ENCODE assay signal across 8 cellular contexts in genomic region chr2:224650815-224651439, GRCh38.
DNase-seq lines count a peak whose midpoint lies in the region; ATAC-seq and TF ChIP-seq lines count a peak whose summit lies in the region.

No MANE protein-coding gene starts in this region.

- peak; percentile 65 for DNase-seq in ACHN
- peak; percentile 64 for DNase-seq in GM10266 (ENCODE audit: extremely low spot score)
- peak; percentile 61 for DNase-seq in NCI-H460 (ENCODE audit: extremely low read depth, low read depth)
- peak; percentile 38 to 50 (median 46) for DNase-seq in immature natural killer cell
- no peak for DNase-seq in stomach
- no peak for DNase-seq in NK-92 (lab: John Stamatoyannopoulos, UW; ENCODE audit: unreplicated experiment)

- WGBS in stomach, 5 donors, result 7 to 14% (median 13%) methylated on average over 6 of the region's 6 CpGs

- H3K4me1 ChIP-seq in stomach, result peaks cover 0 to 11% (median 0%) of the 10 kb centered on the region in 4 donors

- H3K4me3 Mint-ChIP-seq in brain (no peak overlapping the region), immature natural killer cell (no peak overlapping the region)

- no peak for TF ChIP-seq EP300 in stomach (IDR thresholded peaks at IDR 0.05)

- in situ Hi-C loops in ACHN (cut with HindIII; ENCODE audit: low pct_ligation_motif_present, low pct_unique_long_range_greater_than_20kb, low sequenced_read_pairs), result no loop called here

- H3K27me3 Mint-ChIP-seq in brain (no peaks in the 10 kb centered on the region), immature natural killer cell (ENCODE audit: low read depth in 3 of 3) (peaks cover 1 to 5% (median 2%) of the 10 kb centered on the region in 3 donors)

- peak; percentile 71 for TF ChIP-seq CTCF in GM10266 (IDR thresholded peaks at IDR 0.05; ENCODE audit: control insufficient read depth, insufficient read depth, low read depth, missing control alignments)
- TF ChIP-seq CTCF in brain (conservative IDR thresholded peaks at IDR 0.05), result peak; percentile 85
- TF ChIP-seq CTCF in stomach (IDR thresholded peaks at IDR 0.05), result peak in 5 of 7 experiments; percentile 51 to 71 (median 69)

- no peaks in the 10 kb centered on the region for H3K27me3 ChIP-seq in stomach

- H3K9me3 Mint-ChIP-seq in brain (peaks cover 0 to 7% (median 3%) of the 10 kb centered on the region in 5 experiments), immature natural killer cell (no peaks in the 10 kb centered on the region)

- H3K27ac ChIP-seq in stomach, result no peak overlapping the region

- peaks cover 0 to 6% (median 0%) of the 10 kb centered on the region in 4 donors for H3K9me3 ChIP-seq in stomach

- H3K36me3 Mint-ChIP-seq in brain (no peaks in the 10 kb centered on the region), immature natural killer cell (no peaks in the 10 kb centered on the region)

- intact Hi-C loops in stomach (cut with DNase I; ENCODE audit: low total_unique reads), result loop anchor here (5.0 kb wide), 1 partner anchor 294 kb away; no protein-coding TSS in a partner anchor

- no peaks in the 10 kb centered on the region for H3K36me3 ChIP-seq in stomach

- no peak overlapping the region for H3K4me3 ChIP-seq in stomach

- ATAC-seq in HG02973 (IDR thresholded peaks at IDR 0.05; ENCODE audit: unreplicated experiment), result peak; percentile 57

- peaks cover 2% of the 10 kb centered on the region for H3K4me1 Mint-ChIP-seq in brain
- no peaks in the 10 kb centered on the region for H3K4me1 Mint-ChIP-seq in immature natural killer cell

- TF ChIP-seq POLR2A in stomach (IDR thresholded peaks at IDR 0.05), result no peak

- H3K27ac Mint-ChIP-seq in brain (no peak overlapping the region), immature natural killer cell (no peak overlapping the region)

Comparison
In these comparisons a context has a peak if more than half of its experiments do, and no peak if none do; other contexts are left out.
1. DNase-seq: peak in ACHN (single experiment), GM10266 (single experiment), NCI-H460 (single experiment) and immature natural killer cell (3 of 3); none in stomach (single experiment) and NK-92 (single experiment).
2. Peak in every context shown above with its lines, with median percentiles within 50 percentile points of each other: CTCF ChIP-seq.